ENCODE assay signal across 8 cellular contexts in genomic region chr20:32761831-32762753, GRCh38. TPM values are rescaled to one million over a fixed set of nuclear protein-coding genes. Genes with fewer than 3 reads are reported as not detected.
DNase-seq lines count a peak whose midpoint lies in the region; ATAC-seq and TF ChIP-seq lines count a peak whose summit lies in the region.

Gene DNMT3B, plus strand, starts transcription at chr20:32762385. Its CDS starts 17,939 bp downstream, at chr20:32780324.

- peak within 1 kb of the TSS; percentile 9 to 80 (median 70); a peak in 20 of 22 replicates for H3K27ac ChIP-seq in BLaER1 treated with 17β-estradiol and CSF1 and Interleukin-3, amounts not matched to agents 10 nM and 100 nM
- H3K27ac ChIP-seq in Panc1 (ENCODE audit: low read length): peak within 1 kb of the TSS; percentile 77

- H3K9me3 Mint-ChIP-seq in activated T-helper 1 cell treated with anti-CD3 and anti-CD28 coated beads, Interleukin-12 subunit alpha, Interleukin-12 subunit beta, Interleukin-2, Interleukin-4 antibody, amounts not matched to agents 30 ng/mL and 10 ng/mL and 1 ng/mL, durations not matched to agents 14 hours and 24 hours and 36 hours: no peaks in the 10 kb centered on the region
- H3K9me3 Mint-ChIP-seq in nephron: no peaks in the 10 kb centered on the region

- peak within 1 kb of the TSS; percentile 88 to 100 (median 99) for H3K4me2 ChIP-seq in BLaER1 treated with 17β-estradiol and CSF1 and Interleukin-3, amounts not matched to agents 10 nM and 100 nM

- CTCF ChIA-PET in Panc1 (lab: Charles Lee): interaction anchor here (0.6 to 1.0 kb wide), 3 partner anchors 18 to 1202 kb away, joined by 3 to 7 read pairs (median 3); no protein-coding TSS in a partner anchor

- peak within 1 kb of the TSS; percentile 82 for H3K4me3 Mint-ChIP-seq in activated T-helper 1 cell treated with anti-CD3 and anti-CD28 coated beads, Interleukin-12 subunit alpha, Interleukin-12 subunit beta, Interleukin-2, Interleukin-4 antibody, amounts not matched to agents 30 ng/mL and 10 ng/mL and 1 ng/mL, durations not matched to agents 14 hours and 24 hours and 36 hours
- peak within 1 kb of the TSS; percentile 91 to 94 (median 94) for H3K4me3 Mint-ChIP-seq in nephron

- H3K9ac ChIP-seq in BLaER1 treated with 17β-estradiol and CSF1 and Interleukin-3, amounts not matched to agents 10 nM and 100 nM: peak within 1 kb of the TSS; percentile 70 to 87 (median 84)

- BruUV-seq in Panc1 (replicated peaks; lab: Mats Ljungman, UMichigan): no TSS peak

- H3K27me3 Mint-ChIP-seq in activated T-helper 1 cell treated with anti-CD3 and anti-CD28 coated beads, Interleukin-12 subunit alpha, Interleukin-12 subunit beta, Interleukin-2, Interleukin-4 antibody, amounts not matched to agents 30 ng/mL and 10 ng/mL and 1 ng/mL, durations not matched to agents 14 hours and 24 hours and 36 hours (ENCODE audit: insufficient read depth): peaks cover 19% of the 10 kb centered on the region
- H3K27me3 Mint-ChIP-seq in nephron (ENCODE audit: low read depth): peaks cover 13% of the 10 kb centered on the region

- TF ChIP-seq CTCF in Panc1 (IDR thresholded peaks at IDR 0.05) (no peak), fibroblast of pulmonary artery (IDR thresholded peaks at IDR 0.05; ENCODE audit: low read length, missing control alignments) (no peak), nephron (IDR thresholded peaks at IDR 0.05; ENCODE audit: unreplicated experiment in 3 of 3) (peak in 2 of 3 experiments; percentile 16 to 30)

- POLR2A ChIA-PET in Panc1 (lab: Charles Lee): no interaction called here

- H3K4me1 ChIP-seq in BLaER1 treated with 17β-estradiol and CSF1 and Interleukin-3, amounts not matched to agents 10 nM and 100 nM: peaks cover 18 to 40% (median 34%) of the 10 kb centered on the region in 10 experiments
- peaks cover 6% of the 10 kb centered on the region; the same call in 1 of the 2 replicates for H3K4me1 ChIP-seq in Panc1 (ENCODE audit: control insufficient read depth, insufficient read depth, low read length)

- H3K27ac Mint-ChIP-seq in activated T-helper 1 cell treated with anti-CD3 and anti-CD28 coated beads, Interleukin-12 subunit alpha, Interleukin-12 subunit beta, Interleukin-2, Interleukin-4 antibody, amounts not matched to agents 30 ng/mL and 10 ng/mL and 1 ng/mL, durations not matched to agents 14 hours and 24 hours and 36 hours: peak within 1 kb of the TSS; percentile 18
- peak within 1 kb of the TSS in 2 of 3 experiments; percentile 17 to 34 for H3K27ac Mint-ChIP-seq in nephron

- ATAC-seq in GM19324 (IDR thresholded peaks at IDR 0.05; ENCODE audit: low FRiP score, unreplicated experiment) (peak; percentile 68), Panc1 (peak; percentile 92)
- ATAC-seq in stimulated activated naive CD8-positive, alpha-beta T cell treated with anti-CD3 and anti-CD28 coated beads, Interleukin-15, Interleukin-2, amounts not matched to agents 100 U/mL and 50 U/mL, for 24 hours: peak; percentile 70

- intact Hi-C loops in Panc1 (cut with micrococcal nuclease; ENCODE audit: unreplicated experiment): no loop called here
- intact Hi-C loops in activated T-helper 1 cell treated with anti-CD3 and anti-CD28 coated beads, Interleukin-12 subunit alpha, Interleukin-12 subunit beta, Interleukin-2, Interleukin-4 antibody, amounts not matched to agents 30 ng/mL and 10 ng/mL and 1 ng/mL, durations not matched to agents 14 hours and 24 hours and 36 hours (cut with micrococcal nuclease): loop anchor here (1.0 kb wide), 1 partner anchor 20 kb away; no protein-coding TSS in a partner anchor

- peaks cover 12% of the 10 kb centered on the region for H3K4me1 Mint-ChIP-seq in activated T-helper 1 cell treated with anti-CD3 and anti-CD28 coated beads, Interleukin-12 subunit alpha, Interleukin-12 subunit beta, Interleukin-2, Interleukin-4 antibody, amounts not matched to agents 30 ng/mL and 10 ng/mL and 1 ng/mL, durations not matched to agents 14 hours and 24 hours and 36 hours (ENCODE audit: low read depth)
- H3K4me1 Mint-ChIP-seq in nephron: peaks cover 13% of the 10 kb centered on the region

- DNase-seq in HT1080 (ENCODE audit: low read depth): peak; percentile 64
- no peak for DNase-seq in Panc1 (ENCODE audit: low read depth, low spot score)
- peak; percentile 66 for DNase-seq in activated T-helper 1 cell treated with anti-CD3 and anti-CD28 coated beads, Interleukin-12 subunit alpha, Interleukin-12 subunit beta, Interleukin-2, Interleukin-4 antibody, amounts not matched to agents 30 ng/mL and 10 ng/mL and 1 ng/mL, durations not matched to agents 14 hours and 24 hours and 36 hours (ENCODE audit: low spot score)
- DNase-seq in fibroblast of pulmonary artery (ENCODE audit: low read depth): peak; percentile 71
- peak; percentile 82 for DNase-seq in stimulated activated naive CD8-positive, alpha-beta T cell treated with anti-CD3 and anti-CD28 coated beads, Interleukin-15, Interleukin-2, amounts not matched to agents 100 U/mL and 50 U/mL, for 24 hours

- H3K36me3 Mint-ChIP-seq in activated T-helper 1 cell treated with anti-CD3 and anti-CD28 coated beads, Interleukin-12 subunit alpha, Interleukin-12 subunit beta, Interleukin-2, Interleukin-4 antibody, amounts not matched to agents 30 ng/mL and 10 ng/mL and 1 ng/mL, durations not matched to agents 14 hours and 24 hours and 36 hours (ENCODE audit: low read depth): no peaks in the 10 kb centered on the region
- H3K36me3 Mint-ChIP-seq in nephron (ENCODE audit: low read depth): no peaks in the 10 kb centered on the region

- H3K4me3 ChIP-seq in BLaER1 treated with 17β-estradiol and CSF1 and Interleukin-3, amounts not matched to agents 10 nM and 100 nM: peak within 1 kb of the TSS; percentile 77 to 95 (median 89)
- peak within 1 kb of the TSS; percentile 71 to 83 for H3K4me3 ChIP-seq in Panc1 (ENCODE audit: low read depth in 2 of 2, low read length in 2 of 2)
- H3K4me3 ChIP-seq in fibroblast of pulmonary artery (replicated peaks; ENCODE audit: low read depth, low read length): peak within 1 kb of the TSS; percentile 76

- in situ Hi-C loops in Panc1 (cut with HindIII; ENCODE audit: low pct_unique_long_range_greater_than_20kb, low sequenced_read_pairs): no loop called here

- no peaks in the 10 kb centered on the region for H3K36me3 ChIP-seq in BLaER1 treated with 17β-estradiol and CSF1 and Interleukin-3, amounts not matched to agents 10 nM and 100 nM
- H3K36me3 ChIP-seq in Panc1 (ENCODE audit: control insufficient read depth, insufficient read depth, low read length): peaks cover 2% of the 10 kb centered on the region; the same call in 1 of the 2 replicates

- H4K20me1 ChIP-seq in BLaER1 treated with 17β-estradiol and CSF1 and Interleukin-3, amounts not matched to agents 10 nM and 100 nM: peaks cover 0 to 18% (median 10%) of the 10 kb centered on the region in 11 experiments; a peak in 9 of 22 replicates

- no peaks in the 10 kb centered on the region for H3K9me3 ChIP-seq in BLaER1 treated with 17β-estradiol and CSF1 and Interleukin-3, amounts not matched to agents 10 nM and 100 nM (replicated peaks in 1 of 11)
- no peaks in the 10 kb centered on the region for H3K9me3 ChIP-seq in Panc1 (ENCODE audit: control insufficient read depth, insufficient read depth, low read depth, low read length)

- peaks cover 24 to 32% (median 31%) of the 10 kb centered on the region in 11 experiments for H3K27me3 ChIP-seq in BLaER1 treated with 17β-estradiol and CSF1 and Interleukin-3, amounts not matched to agents 10 nM and 100 nM
- no peaks in the 10 kb centered on the region for H3K27me3 ChIP-seq in Panc1 (ENCODE audit: control insufficient read depth, insufficient read depth, low read length)

RNA-seq across cellular contexts. Expression of gene DNMT3B, which starts in this region (rescaled TPM):
- total RNA-seq in HT1080 (2014; rRNA removed; shearing (Covaris generic)): 3.1 and 3.9 TPM in 2 replicates
- 2.4 and 2.5 TPM in 2 replicates for polyA plus RNA-seq in HT1080 (2015; cell fraction: cytosol; rRNA removed)
- 7.7 and 10.1 TPM in 2 replicates for polyA plus RNA-seq in HT1080 (2015; cell fraction: nucleus; rRNA removed)
- total RNA-seq in Panc1 (2021; ENCODE audit: unreplicated experiment): 3.5 TPM
- 2.1 TPM for polyA plus RNA-seq in Panc1 (2012; ENCODE audit: insufficient read length)
- 0.75 and 0.93 TPM in 2 replicates for total RNA-seq in activated T-helper 1 cell treated with anti-CD3 and anti-CD28 coated beads, Interleukin-12 subunit alpha, Interleukin-12 subunit beta, Interleukin-2, Interleukin-4 antibody, amounts not matched to agents 30 ng/mL and 10 ng/mL and 1 ng/mL, durations not matched to agents 14 hours and 24 hours and 36 hours

Comparison
In these comparisons a context has a peak if more than half of its experiments do, and no peak if none do; other contexts are left out.
1. Peak in DNase-seq in activated T-helper 1 cell treated with anti-CD3 and anti-CD28 coated beads, Interleukin-12 subunit alpha, Interleukin-12 subunit beta, Interleukin-2, Interleukin-4 antibody, amounts not matched to agents 30 ng/mL and 10 ng/mL and 1 ng/mL, durations not matched to agents 14 hours and 24 hours and 36 hours; RNA of the gene not detected or under 1 TPM.
2. CTCF ChIP-seq: peak in nephron (2 of 3); none in Panc1 (single experiment) and fibroblast of pulmonary artery (single experiment).
3. Peak in every context shown above with its lines, with median percentiles within 50 percentile points of each other: H3K4me3 ChIP-seq and ATAC-seq.